In the genomic region with DNA sequence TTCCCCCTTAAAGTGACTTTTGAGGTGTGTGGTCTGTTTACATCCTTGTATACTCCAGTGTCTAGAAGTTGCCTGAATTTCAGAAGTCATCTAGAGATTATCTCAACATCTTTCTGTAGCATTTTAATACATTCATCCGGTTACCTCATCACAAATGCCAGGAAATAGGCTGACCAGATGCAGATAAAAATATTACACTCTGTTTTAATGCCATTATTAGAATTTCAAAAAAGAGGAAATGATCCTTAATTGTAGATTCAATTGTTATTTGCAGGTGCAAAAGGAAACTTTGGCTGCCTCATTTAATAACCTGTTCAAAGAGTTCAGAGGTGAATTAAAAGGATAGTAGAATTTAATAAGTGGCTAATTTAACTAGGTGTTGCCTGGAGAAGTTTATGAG, we compare ENCODE assay signal across 16 cellular contexts.
DNase-seq lines count a peak whose midpoint lies in the region; ATAC-seq, FAIRE-seq and TF ChIP-seq lines count a peak whose summit lies in the region.
"Had no signal": no experiment of that assay in that cellular context is flagged by ENCODE, and none has a peak within 500 bp of the region (broad histone marks: within the 10 kb centered on the region; RNA-seq: fewer than 3 reads in every experiment).

No MANE protein-coding gene starts in this region.

- CTCF ChIA-PET in GM12878 (lab: Yijun Ruan, JAX): no interaction called here

- SMC1A ChIA-PET in GM12878 (lab: Charles Lee; ENCODE audit: uncharacterized antibody, unreplicated experiment): interaction anchor here (0.7 to 1.3 kb wide), 2 partner anchors 18 to 172 kb away, joined by 3 read pairs; no protein-coding TSS in a partner anchor

- H3K4me2 ChIP-seq in GM12878 (ENCODE audit: control insufficient read depth, insufficient read depth): no peak overlapping the region

- no peak overlapping the region for H3K9ac ChIP-seq in GM12878 (ENCODE audit: control insufficient read depth, insufficient read depth, low read length)

- H3K79me2 ChIP-seq in GM12878 (ENCODE audit: control insufficient read depth, insufficient read depth, low read length): no peaks in the 10 kb centered on the region

- H3K36me3 ChIP-seq in GM12878 (ENCODE audit: control insufficient read depth in 2 of 2, insufficient read depth in 2 of 2, low read length in 1 of 2): no peaks in the 10 kb centered on the region
- H3K36me3 ChIP-seq in gastrocnemius medialis: no peaks in the 10 kb centered on the region
- H3K36me3 ChIP-seq: transverse colon had no signal

- TF ChIP-seq RAD21 in GM12878 (IDR thresholded peaks at IDR 0.05; ENCODE audit: insufficient read depth, low read depth, low read length): no peak

- in situ Hi-C loops in GM12878 (cut with MboI) (no loop called here), gastrocnemius medialis (cut with MboI; ENCODE audit: low sequenced_read_pairs in 4 of 4) (no loop called here)

- TF ChIP-seq POLR2A in GM12878 (IDR thresholded peaks at IDR 0.05; ENCODE audit: low read depth, low read length) (no peak), gastrocnemius medialis (IDR thresholded peaks at IDR 0.05) (no peak)

- H3K9me3 ChIP-seq in GM12878 (replicated peaks; ENCODE audit: control insufficient read depth, insufficient read depth, low read length) (no peaks in the 10 kb centered on the region), gastrocnemius medialis (no peaks in the 10 kb centered on the region)
- H3K9me3 ChIP-seq: transverse colon had no signal

- no peaks in the 10 kb centered on the region for H3K4me1 ChIP-seq in GM12878 (ENCODE audit: control insufficient read depth, insufficient read depth, low read length)
- H3K4me1 ChIP-seq in gastrocnemius medialis: no peaks in the 10 kb centered on the region
- H3K4me1 ChIP-seq: transverse colon had no signal

- TF ChIP-seq EP300 in GM12878 (IDR thresholded peaks at IDR 0.05; ENCODE audit: borderline replicate concordance in 1 of 2, control insufficient read depth in 1 of 2, low read depth in 2 of 2, low read length in 2 of 2): no peak

- H4K20me1 ChIP-seq in GM12878 (ENCODE audit: control insufficient read depth, insufficient read depth): no peaks in the 10 kb centered on the region

- H2AFZ ChIP-seq in GM12878 (ENCODE audit: control insufficient read depth, low read depth, low read length): no peak overlapping the region

- POLR2A ChIA-PET in GM12878 (lab: Charles Lee): no interaction called here

- RAD21 ChIA-PET in GM12878 (lab: Charles Lee; ENCODE audit: unreplicated experiment): no interaction called here

- BruUV-seq in GM12878 (replicated peaks; lab: Mats Ljungman, UMichigan): no TSS peak

- peak; percentile 69 for FAIRE-seq in GM12878 (lab: Jason Lieb, UNC)
- FAIRE-seq: GM12892 had no signal

- no peak for DNase-seq in GM12878 (ENCODE audit: low read depth, low spot score)
- DNase-seq in substantia nigra (lab: John Stamatoyannopoulos, UW): no peak
- DNase-seq in pons (ENCODE audit: low spot score): no peak
- DNase-seq in AG20443 (ENCODE audit: low spot score): no peak
- no peak for DNase-seq in gastrocnemius medialis
- DNase-seq: activated CD4-positive, alpha-beta T cell treated with anti-CD3 and anti-CD28 coated beads, Interleukin-2, amount 50 U/mL, for 48 hours; GOT3; MV-4-11; stimulated activated CD4-positive, alpha-beta T cell treated with anti-CD3 and anti-CD28 coated beads, Interleukin-4, amount 100 ng/mL, for 24 hours; transverse colon had no signal

- intact Hi-C loops in GM12878 (cut with micrococcal nuclease; ENCODE audit: unreplicated experiment) (no loop called here), gastrocnemius medialis (cut with DNase I; ENCODE audit: low total_unique reads) (no loop called here)

- TF ChIP-seq CTCF in GM12878 (IDR thresholded peaks at IDR 0.05 in 2 of 3, conservative IDR thresholded peaks at IDR 0.05 in 1 of 3; ENCODE audit: control insufficient read depth in 2 of 3, extremely low read depth in 1 of 3, insufficient read depth in 1 of 3, low read depth in 3 of 3, low read length in 3 of 3) (no peak), gastrocnemius medialis (IDR thresholded peaks at IDR 0.05 in 4 of 5, conservative IDR thresholded peaks at IDR 0.05 in 1 of 5) (no peak)

- H3K4me3 ChIP-seq in GM12878: no peak overlapping the region
- no peak overlapping the region for H3K4me3 ChIP-seq in gastrocnemius medialis
- H3K4me3 ChIP-seq: transverse colon had no signal

- H3K27me3 ChIP-seq in GM12878 (replicated peaks in 1 of 2; ENCODE audit: control insufficient read depth in 2 of 2, insufficient read depth in 2 of 2, low read length in 1 of 2): no peaks in the 10 kb centered on the region
- no peaks in the 10 kb centered on the region for H3K27me3 ChIP-seq in gastrocnemius medialis
- H3K27me3 ChIP-seq: transverse colon had no signal

- ATAC-seq in GM18858 (IDR thresholded peaks at IDR 0.05; ENCODE audit: unreplicated experiment) (peak; percentile 76), GM21526 (IDR thresholded peaks at IDR 0.05; ENCODE audit: low FRiP score, unreplicated experiment) (peak; percentile 70), HG03354 (IDR thresholded peaks at IDR 0.05; ENCODE audit: poor library complexity, severe bottlenecking, unreplicated experiment) (peak; percentile 55), GM12878 (peak; percentile 80), gastrocnemius medialis (no peak)
- ATAC-seq: Right ventricle myocardium inferior had no signal

- H3K27ac ChIP-seq in GM12878 (ENCODE audit: control insufficient read depth, insufficient read depth) (no peak overlapping the region), substantia nigra (ENCODE audit: low read depth, low read length, poor library complexity, severe bottlenecking) (no peak overlapping the region), gastrocnemius medialis (no peak overlapping the region)
- H3K27ac ChIP-seq: C4-2B, transverse colon had no signal

- WGBS in GM12878 (ENCODE audit: insufficient coverage, insufficient replicate concordance, low lambda C conversion rate, missing lambda C conversion rate): 39% methylated on average over 1 of the region's 1 CpG

TF ChIP-seq in GM12878, 131 proteins besides CTCF, POLR2A, EP300 and RAD21 (continues in another document):
- TF ChIP-seq IRF4 (IDR thresholded peaks at IDR 0.05; ENCODE audit: low read depth, low read length): no peak
- no peak for TF ChIP-seq LARP7 (IDR thresholded peaks at IDR 0.05)
- TF ChIP-seq, protein P1, sequence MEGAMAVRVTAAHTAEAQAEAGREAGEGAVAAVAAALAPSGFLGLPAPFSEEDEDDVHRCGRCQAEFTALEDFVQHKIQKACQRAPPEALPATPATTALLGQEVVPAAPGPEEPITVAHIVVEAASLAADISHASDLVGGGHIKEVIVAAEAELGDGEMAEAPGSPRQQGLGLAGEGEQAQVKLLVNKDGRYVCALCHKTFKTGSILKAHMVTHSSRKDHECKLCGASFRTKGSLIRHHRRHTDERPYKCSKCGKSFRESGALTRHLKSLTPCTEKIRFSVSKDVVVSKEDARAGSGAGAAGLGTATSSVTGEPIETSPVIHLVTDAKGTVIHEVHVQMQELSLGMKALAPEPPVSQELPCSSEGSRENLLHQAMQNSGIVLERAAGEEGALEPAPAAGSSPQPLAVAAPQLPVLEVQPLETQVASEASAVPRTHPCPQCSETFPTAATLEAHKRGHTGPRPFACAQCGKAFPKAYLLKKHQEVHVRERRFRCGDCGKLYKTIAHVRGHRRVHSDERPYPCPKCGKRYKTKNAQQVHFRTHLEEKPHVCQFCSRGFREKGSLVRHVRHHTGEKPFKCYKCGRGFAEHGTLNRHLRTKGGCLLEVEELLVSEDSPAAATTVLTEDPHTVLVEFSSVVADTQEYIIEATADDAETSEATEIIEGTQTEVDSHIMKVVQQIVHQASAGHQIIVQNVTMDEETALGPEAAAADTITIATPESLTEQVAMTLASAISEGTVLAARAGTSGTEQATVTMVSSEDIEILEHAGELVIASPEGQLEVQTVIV (IDR thresholded peaks at IDR 0.05; ENCODE audit: borderline replicate concordance, partially characterized antibody): no peak
- TF ChIP-seq CREM (IDR thresholded peaks at IDR 0.05; ENCODE audit: low read depth): 0 out of 2 replicates have a peak, but pooled peaks have one; percentile 31
- TF ChIP-seq SPI1 (IDR thresholded peaks at IDR 0.05; ENCODE audit: borderline replicate concordance, insufficient read depth, low read depth, low read length): peak; percentile 73
- no peak for TF ChIP-seq SMC3 (IDR thresholded peaks at IDR 0.05; ENCODE audit: borderline replicate concordance, low read length)
- no peak for TF ChIP-seq POU2F2 (IDR thresholded peaks at IDR 0.05; ENCODE audit: borderline replicate concordance, low read depth, low read length)
- no peak for TF ChIP-seq NFYA (IDR thresholded peaks at IDR 0.05; ENCODE audit: borderline replicate concordance, low read depth, low read length)
- no peak for TF ChIP-seq ZNF622 (IDR thresholded peaks at IDR 0.05)
- no peak for TF ChIP-seq WRNIP1 (IDR thresholded peaks at IDR 0.05; ENCODE audit: borderline replicate concordance, low read depth, low read length)
- no peak for TF ChIP-seq EZH2 (IDR thresholded peaks at IDR 0.05; ENCODE audit: borderline replicate concordance, control insufficient read depth, low read depth, low read length)
- TF ChIP-seq RFX5 (IDR thresholded peaks at IDR 0.05; ENCODE audit: low read depth, low read length): no peak
- no peak for TF ChIP-seq TCF3 (IDR thresholded peaks at IDR 0.05; ENCODE audit: borderline replicate concordance, insufficient read depth, low read depth, low read length)
- no peak for TF ChIP-seq KDM1A (IDR thresholded peaks at IDR 0.05; ENCODE audit: borderline replicate concordance)
- TF ChIP-seq, protein P2, sequence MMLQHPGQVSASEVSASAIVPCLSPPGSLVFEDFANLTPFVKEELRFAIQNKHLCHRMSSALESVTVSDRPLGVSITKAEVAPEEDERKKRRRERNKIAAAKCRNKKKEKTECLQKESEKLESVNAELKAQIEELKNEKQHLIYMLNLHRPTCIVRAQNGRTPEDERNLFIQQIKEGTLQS (IDR thresholded peaks at IDR 0.05; ENCODE audit: borderline replicate concordance, extremely low read depth, low read depth, low read length): no peak
- no peak for TF ChIP-seq TAF1 (IDR thresholded peaks at IDR 0.05; ENCODE audit: borderline replicate concordance, low read depth, low read length)
- TF ChIP-seq, protein P3, sequence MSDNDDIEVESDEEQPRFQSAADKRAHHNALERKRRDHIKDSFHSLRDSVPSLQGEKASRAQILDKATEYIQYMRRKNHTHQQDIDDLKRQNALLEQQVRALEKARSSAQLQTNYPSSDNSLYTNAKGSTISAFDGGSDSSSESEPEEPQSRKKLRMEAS (IDR thresholded peaks at IDR 0.05; ENCODE audit: low read depth, low read length): no peak
- peak; percentile 38 for TF ChIP-seq JUNB (IDR thresholded peaks at IDR 0.05)

Comparison
In these comparisons a context has a peak if more than half of its experiments do, and no peak if none do; other contexts are left out.
1. ATAC-seq: peak in GM18858 (single experiment), GM21526 (single experiment), HG03354 (single experiment) and GM12878 (single experiment); none in gastrocnemius medialis (0 of 2).